In genomic region chr17:57499648-57500049, GRCh38 we compare ENCODE assay signal across 15 cellular contexts.
DNase-seq lines count a peak whose midpoint lies in the region; ATAC-seq and TF ChIP-seq lines count a peak whose summit lies in the region.
"Had no signal": no experiment of that assay in that cellular context is flagged by ENCODE, and none has a peak within 500 bp of the region (broad histone marks: within the 10 kb centered on the region; RNA-seq: fewer than 3 reads in every experiment).

No MANE protein-coding gene starts in this region.

- WGBS in endodermal cell (ENCODE audit: insufficient coverage in 1 of 2, insufficient read length in 1 of 2), 2 experiments: 95 to 98% methylated on average over 5 to 6 of the region's 6 CpGs

- H3K9me3 ChIP-seq in SJCRH30 (replicated peaks): no peaks in the 10 kb centered on the region
- H3K9me3 ChIP-seq in endodermal cell (ENCODE audit: control insufficient read depth, low read length): no peaks in the 10 kb centered on the region
- H3K9me3 ChIP-seq: SJSA1 had no signal

- H3K27ac ChIP-seq in SJCRH30 (no peak overlapping the region), endodermal cell (ENCODE audit: low read depth, low read length) (no peak overlapping the region)
- H3K27ac ChIP-seq: SJSA1 had no signal

- peaks cover 2% of the 10 kb centered on the region for H3K36me3 Mint-ChIP-seq in endodermal cell (ENCODE audit: low read depth)
- no peaks in the 10 kb centered on the region for H3K36me3 Mint-ChIP-seq in T-helper 2 cell treated with Interferon-gamma antibody and Interleukin-4, amounts not matched to agents 5 μg/mL and 100 μg/mL, for 36 hours (ENCODE audit: low read depth)

- no peak overlapping the region for H3K9ac ChIP-seq in endodermal cell (ENCODE audit: extremely low read depth, low read length, poor library complexity, severe bottlenecking)

- H3K4me1 ChIP-seq in SJCRH30: no peaks in the 10 kb centered on the region
- peaks cover 17% of the 10 kb centered on the region for H3K4me1 ChIP-seq in endodermal cell (ENCODE audit: control insufficient read depth, insufficient read depth, low read length)
- H3K4me1 ChIP-seq: SJSA1 had no signal

- ATAC-seq in GM21576 (IDR thresholded peaks at IDR 0.05; ENCODE audit: unreplicated experiment): no peak

- POLR2A ChIA-PET in AG04449 (lab: Yijun Ruan, JAX): no interaction called here

- TF ChIP-seq CTCF in AG04449 (IDR thresholded peaks at IDR 0.05; ENCODE audit: insufficient read depth, low read length, missing control alignments): peak; percentile 23
- TF ChIP-seq CTCF in endodermal cell (conservative IDR thresholded peaks at IDR 0.05): peak; percentile 43

- CTCF ChIA-PET in AG04449 (lab: Yijun Ruan, JAX): interaction anchor here (1.0 to 1.5 kb wide), 3 partner anchors 173 to 256 kb away, joined by 3 to 7 read pairs (median 4); no protein-coding TSS in a partner anchor

- no peak overlapping the region for H3K4me3 Mint-ChIP-seq in endodermal cell
- no peak overlapping the region for H3K4me3 Mint-ChIP-seq in T-helper 2 cell treated with Interferon-gamma antibody and Interleukin-4, amounts not matched to agents 5 μg/mL and 100 μg/mL, for 36 hours
- H3K4me3 Mint-ChIP-seq: activated CD4-positive, alpha-beta memory T cell treated with anti-CD3 and anti-CD28 coated beads for 36 hours; CD8-positive, alpha-beta memory T cell; dendritic cell treated with granulocyte-macrophage colony-stimulating factor and Interleukin-4, amounts not matched to agents 40 ng/mL and 50 ng/mL, for 4 days had no signal

- DNase-seq in AG04449 (ENCODE audit: low read depth, low spot score) (no peak), GM03348 (ENCODE audit: low spot score) (peak; percentile 29), SJCRH30 (peak; percentile 26 to 37), endodermal cell (no peak), NCI-H2196 treated with DMSO at 0.1 percent for 48 hours (lab: John Stamatoyannopoulos, UW; ENCODE audit: unreplicated experiment) (no peak), dedifferentiated amniotic fluid mesenchymal stem cell (ENCODE audit: extremely low spot score) (no peak)
- DNase-seq in T-helper 2 cell treated with Interferon-gamma antibody and Interleukin-4, amounts not matched to agents 5 μg/mL and 100 μg/mL, for 36 hours (ENCODE audit: low spot score): no peak
- DNase-seq: activated CD4-positive, alpha-beta memory T cell treated with anti-CD3 and anti-CD28 coated beads for 36 hours; activated naive CD4-positive, alpha-beta T cell treated with anti-CD3 and anti-CD28 coated beads, Interleukin-2, amount 50 U/mL, for 16 hours; CD8-positive, alpha-beta memory T cell; NCI-H1105 treated with DMSO at 0.1 percent for 48 hours; stimulated activated CD4-positive, alpha-beta T cell treated with anti-CD3 and anti-CD28 coated beads, Interleukin-4, amount 100 ng/mL, for 4 hours had no signal

- no peak overlapping the region for H3K27ac Mint-ChIP-seq in endodermal cell
- no peak overlapping the region for H3K27ac Mint-ChIP-seq in T-helper 2 cell treated with Interferon-gamma antibody and Interleukin-4, amounts not matched to agents 5 μg/mL and 100 μg/mL, for 36 hours
- H3K27ac Mint-ChIP-seq: activated CD4-positive, alpha-beta memory T cell treated with anti-CD3 and anti-CD28 coated beads for 36 hours; dendritic cell treated with granulocyte-macrophage colony-stimulating factor and Interleukin-4, amounts not matched to agents 40 ng/mL and 50 ng/mL, for 4 days had no signal

- no peaks in the 10 kb centered on the region for H3K27me3 Mint-ChIP-seq in endodermal cell (ENCODE audit: insufficient read depth)
- no peaks in the 10 kb centered on the region for H3K27me3 Mint-ChIP-seq in T-helper 2 cell treated with Interferon-gamma antibody and Interleukin-4, amounts not matched to agents 5 μg/mL and 100 μg/mL, for 36 hours (ENCODE audit: low read depth)
- H3K27me3 Mint-ChIP-seq: activated CD4-positive, alpha-beta memory T cell treated with anti-CD3 and anti-CD28 coated beads for 36 hours; CD8-positive, alpha-beta memory T cell; dendritic cell treated with granulocyte-macrophage colony-stimulating factor and Interleukin-4, amounts not matched to agents 40 ng/mL and 50 ng/mL, for 4 days had no signal

- H3K27me3 ChIP-seq in SJCRH30 (no peaks in the 10 kb centered on the region), endodermal cell (ENCODE audit: control insufficient read depth, insufficient read depth, low read length, poor library complexity, severe bottlenecking) (no peaks in the 10 kb centered on the region)
- H3K27me3 ChIP-seq: SJSA1 had no signal

- no peaks in the 10 kb centered on the region for H3K9me3 Mint-ChIP-seq in endodermal cell
- H3K9me3 Mint-ChIP-seq in T-helper 2 cell treated with Interferon-gamma antibody and Interleukin-4, amounts not matched to agents 5 μg/mL and 100 μg/mL, for 36 hours: no peaks in the 10 kb centered on the region
- H3K9me3 Mint-ChIP-seq: activated CD4-positive, alpha-beta memory T cell treated with anti-CD3 and anti-CD28 coated beads for 36 hours; CD8-positive, alpha-beta memory T cell; dendritic cell treated with granulocyte-macrophage colony-stimulating factor and Interleukin-4, amounts not matched to agents 40 ng/mL and 50 ng/mL, for 4 days had no signal

- H3K4me3 ChIP-seq in AG04449 (ENCODE audit: low read depth, low read length) (no peak overlapping the region), SJCRH30 (no peak overlapping the region), endodermal cell (ENCODE audit: low read length) (no peak overlapping the region)
- H3K4me3 ChIP-seq: SJSA1 had no signal

- H3K36me3 ChIP-seq in SJCRH30 (0 out of 2 replicates have a peak, but pooled peaks cover 2% of the 10 kb centered on the region), endodermal cell (ENCODE audit: control insufficient read depth, insufficient read depth, low read length) (no peaks in the 10 kb centered on the region)
- H3K36me3 ChIP-seq: SJSA1 had no signal

- H3K4me1 Mint-ChIP-seq in endodermal cell: peaks cover 26% of the 10 kb centered on the region
- peaks cover 9% of the 10 kb centered on the region for H3K4me1 Mint-ChIP-seq in T-helper 2 cell treated with Interferon-gamma antibody and Interleukin-4, amounts not matched to agents 5 μg/mL and 100 μg/mL, for 36 hours (ENCODE audit: low read depth)

Comparison
In these comparisons a context has a peak if more than half of its experiments do, and no peak if none do; other contexts are left out.
1. DNase-seq: peak in GM03348 (single experiment) and SJCRH30 (2 of 2); none in AG04449 (single experiment), endodermal cell (single experiment), NCI-H2196 treated with DMSO at 0.1 percent for 48 hours (single experiment), dedifferentiated amniotic fluid mesenchymal stem cell (single experiment) and T-helper 2 cell treated with Interferon-gamma antibody and Interleukin-4, amounts not matched to agents 5 μg/mL and 100 μg/mL, for 36 hours (single experiment).